In the genomic region with DNA sequence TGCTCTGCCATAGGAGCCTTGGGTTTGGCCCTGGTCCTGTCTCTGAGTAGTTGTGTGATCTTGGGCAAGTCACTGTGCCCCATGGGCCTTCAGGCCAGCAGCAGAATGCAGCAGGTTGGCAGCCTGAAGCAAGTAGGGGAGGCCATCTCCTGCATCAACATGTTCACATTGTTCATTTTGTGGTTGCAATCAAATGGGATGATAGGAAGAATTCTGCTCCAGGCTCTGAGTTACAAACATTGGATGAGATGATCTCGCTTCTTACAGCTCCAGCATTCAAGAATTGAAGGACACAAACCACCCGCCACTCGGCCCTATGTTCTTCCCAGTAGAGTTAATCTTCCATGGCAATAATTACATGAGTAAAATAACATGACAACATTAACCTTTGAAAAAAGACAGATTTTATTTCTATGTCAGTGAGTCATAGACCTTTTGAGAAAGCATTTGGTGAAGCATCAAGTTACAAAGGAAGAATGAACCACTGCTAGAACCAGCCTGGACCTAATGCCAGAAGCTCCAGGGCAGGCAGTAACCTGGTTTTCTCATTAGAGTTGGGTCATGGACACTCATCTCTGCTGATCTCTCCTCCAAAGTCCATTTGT, we compare ENCODE assay signal across 23 cellular contexts.
DNase-seq lines count a peak whose midpoint lies in the region; ATAC-seq and TF ChIP-seq lines count a peak whose summit lies in the region.
"Had no signal": no experiment of that assay in that cellular context is flagged by ENCODE, and none has a peak within 500 bp of the region (broad histone marks: within the 10 kb centered on the region; RNA-seq: fewer than 3 reads in every experiment).

No MANE protein-coding gene starts in this region.

- H3K4me3 ChIP-seq in left lung, result no peak overlapping the region
- no peak overlapping the region for H3K4me3 ChIP-seq in BE2C (ENCODE audit: low read depth, low read length)
- H3K4me3 ChIP-seq: heart left ventricle, sigmoid colon, testis had no signal

- intact Hi-C loops in left lung (cut with DNase I), result no loop called here
- intact Hi-C loops in Calu3 (cut with micrococcal nuclease; ENCODE audit: unreplicated experiment), result no loop called here

- peaks cover 2% of the 10 kb centered on the region for H3K9me3 Mint-ChIP-seq in Calu3 (ENCODE audit: low read depth, unreplicated experiment)
- H3K9me3 Mint-ChIP-seq: activated CD4-positive, alpha-beta T cell treated with anti-CD3 and anti-CD28 coated beads, Interleukin-2, amount 10 ng/mL, durations not matched to agents 7 days and 5 days; central memory CD8-positive, alpha-beta T cell had no signal

- H3K9me3 ChIP-seq in left lung, result no peaks in the 10 kb centered on the region
- no peaks in the 10 kb centered on the region for H3K9me3 ChIP-seq in BE2C
- H3K9me3 ChIP-seq: heart left ventricle, sigmoid colon, testis had no signal

- peak overlapping the region; percentile 66 for H3K27ac ChIP-seq in RWPE1
- no peak overlapping the region for H3K27ac ChIP-seq in left lung
- H3K27ac ChIP-seq: heart left ventricle, sigmoid colon, testis had no signal

- TF ChIP-seq CTCF in RWPE1 (conservative IDR thresholded peaks at IDR 0.05; ENCODE audit: low read depth) (no peak), left lung (IDR thresholded peaks at IDR 0.05) (no peak), BE2C (IDR thresholded peaks at IDR 0.05; ENCODE audit: low read depth, low read length) (no peak), Calu3 (IDR thresholded peaks at IDR 0.05; ENCODE audit: unreplicated experiment) (no peak)

- CTCF ChIA-PET in RWPE1 (lab: Yijun Ruan, JAX), result interaction anchor here (0.6 to 1.2 kb wide), 2 partner anchors 142 to 422 kb away, joined by 3 to 4 read pairs; no protein-coding TSS in a partner anchor
- CTCF ChIA-PET in Calu3 (lab: Charles Lee), result no interaction called here

- ATAC-seq in left lung, result no peak
- ATAC-seq: heart left ventricle, HepG2 had no signal

- POLR2A ChIA-PET in RWPE1 (lab: Yijun Ruan, JAX; ENCODE audit: low non-redundant PET), result no interaction called here

- no peaks in the 10 kb centered on the region for H3K4me1 ChIP-seq in left lung
- peaks cover 10% of the 10 kb centered on the region; the same call in 1 of the 2 replicates for H3K4me1 ChIP-seq in BE2C

- DNase-seq in HCEC 1CT, result peak; percentile 67
- peak; percentile 27 for DNase-seq in RWPE1 (ENCODE audit: low spot score)
- DNase-seq in fibroblast of gingiva (ENCODE audit: low read depth), result peak; percentile 14
- DNase-seq in renal cortical epithelial cell (ENCODE audit: low read depth), result peak; percentile 1
- DNase-seq in left lung, result no peak
- no peak for DNase-seq in BE2C
- no peak for DNase-seq in Calu3
- DNase-seq: activated CD4-positive, alpha-beta T cell treated with anti-CD3 and anti-CD28 coated beads, Interleukin-2, amount 10 ng/mL, durations not matched to agents 7 days and 5 days; activated T-cell treated with anti-CD3 and anti-CD28 coated beads for 4 hours; DND-41; H7; heart left ventricle; islet precursor cell; midbrain; NCI-H1092; NCI-H226; sigmoid colon; stimulated activated CD4-positive, alpha-beta T cell treated with anti-CD3 and anti-CD28 coated beads, Interleukin-4, amount 100 ng/mL, for 1 hour; testis had no signal

- no TSS peak for BruUV-seq in Calu3 (replicated peaks; lab: Mats Ljungman, UMichigan)

- H3K4me3 Mint-ChIP-seq in Calu3 (ENCODE audit: low read depth, unreplicated experiment), result no peak overlapping the region
- H3K4me3 Mint-ChIP-seq: activated CD4-positive, alpha-beta T cell treated with anti-CD3 and anti-CD28 coated beads, Interleukin-2, amount 10 ng/mL, durations not matched to agents 7 days and 5 days; activated naive CD8-positive, alpha-beta T cell; CD14-positive monocyte; central memory CD8-positive, alpha-beta T cell had no signal

- no peaks in the 10 kb centered on the region for H3K27me3 Mint-ChIP-seq in Calu3 (ENCODE audit: unreplicated experiment)
- H3K27me3 Mint-ChIP-seq: activated naive CD8-positive, alpha-beta T cell had no signal

- no peak overlapping the region for H3K27ac Mint-ChIP-seq in Calu3 (ENCODE audit: unreplicated experiment)
- H3K27ac Mint-ChIP-seq: activated CD4-positive, alpha-beta T cell treated with anti-CD3 and anti-CD28 coated beads, Interleukin-2, amount 10 ng/mL, durations not matched to agents 7 days and 5 days; activated naive CD8-positive, alpha-beta T cell; CD14-positive monocyte had no signal

- no peaks in the 10 kb centered on the region for H3K36me3 Mint-ChIP-seq in Calu3 (ENCODE audit: insufficient read depth, unreplicated experiment)
- H3K36me3 Mint-ChIP-seq: activated naive CD8-positive, alpha-beta T cell; CD14-positive monocyte had no signal

- H3K36me3 ChIP-seq in left lung (no peaks in the 10 kb centered on the region), BE2C (no peaks in the 10 kb centered on the region)
- H3K36me3 ChIP-seq: heart left ventricle, sigmoid colon had no signal

- H3K27me3 ChIP-seq in left lung (no peaks in the 10 kb centered on the region), BE2C (no peaks in the 10 kb centered on the region)
- H3K27me3 ChIP-seq: heart left ventricle, sigmoid colon, testis had no signal

- peaks cover 12% of the 10 kb centered on the region for H3K4me1 Mint-ChIP-seq in Calu3 (ENCODE audit: low read depth, unreplicated experiment)
- H3K4me1 Mint-ChIP-seq: activated CD4-positive, alpha-beta T cell treated with anti-CD3 and anti-CD28 coated beads, Interleukin-2, amount 10 ng/mL, durations not matched to agents 7 days and 5 days; CD14-positive monocyte; central memory CD8-positive, alpha-beta T cell had no signal

Comparison
In these comparisons a context has a peak if more than half of its experiments do, and no peak if none do; other contexts are left out.
1. DNase-seq: peak in HCEC 1CT (single experiment), RWPE1 (single experiment), fibroblast of gingiva (single experiment) and renal cortical epithelial cell (single experiment); none in left lung (0 of 2), BE2C (single experiment) and Calu3 (single experiment).